8 cellular contexts compared by ENCODE assay signal in the genomic region with DNA sequence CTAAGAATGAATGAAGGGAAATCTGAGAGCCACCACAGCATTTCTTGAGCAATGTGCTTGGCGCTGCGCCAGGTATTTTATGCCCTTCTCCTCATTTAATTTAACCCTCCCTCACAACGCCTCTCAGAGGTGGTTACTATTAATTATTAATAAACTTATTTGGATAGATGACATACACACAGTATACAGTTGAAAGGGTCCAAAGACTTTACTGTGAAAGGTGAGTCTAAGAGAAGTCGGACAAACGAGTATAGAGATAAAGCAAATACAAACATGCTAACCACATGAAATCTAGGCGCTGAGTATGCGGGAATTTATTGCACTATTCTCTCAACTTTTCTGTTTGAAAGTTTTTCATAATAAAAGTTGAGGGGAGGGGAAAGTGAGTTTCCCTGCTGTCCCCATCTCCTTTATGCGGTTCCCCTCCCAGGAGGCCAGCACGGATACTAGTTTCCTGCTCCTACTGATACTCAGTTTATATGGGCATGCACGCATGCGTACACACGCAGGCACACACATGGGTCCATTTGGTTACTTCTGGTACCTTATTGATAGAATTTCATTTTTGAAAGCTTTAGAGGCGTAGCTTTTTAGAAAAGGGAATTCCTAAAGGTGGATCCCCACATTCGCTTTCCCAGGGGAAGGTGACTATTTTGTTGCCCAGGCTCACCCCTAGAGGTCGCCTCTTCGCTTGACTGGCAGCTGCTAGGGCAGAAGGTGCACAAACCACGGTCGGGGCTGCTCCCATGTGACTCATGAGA. TPM values are rescaled to one million over a fixed set of nuclear protein-coding genes. Genes with fewer than 3 reads are reported as not detected.
DNase-seq lines count a peak whose midpoint lies in the region; ATAC-seq and TF ChIP-seq lines count a peak whose summit lies in the region.

No MANE protein-coding gene starts in this region.

- peaks cover 0 to 13% of the 10 kb centered on the region in 2 donors for H3K4me1 ChIP-seq in right atrium auricular region

- TF ChIP-seq CTCF in right atrium auricular region (IDR thresholded peaks at IDR 0.05): peak; percentile 70 to 87
- TF ChIP-seq CTCF in retinal pigment epithelial cell (conservative IDR thresholded peaks at IDR 0.05; ENCODE audit: low read depth, low read length): peak; percentile 90

- H3K9me3 ChIP-seq in MG63: no peaks in the 10 kb centered on the region
- no peaks in the 10 kb centered on the region for H3K9me3 ChIP-seq in T-helper 17 cell (ENCODE audit: control insufficient read depth, low read length, poor library complexity, severe bottlenecking)
- H3K9me3 ChIP-seq in right atrium auricular region: no peaks in the 10 kb centered on the region

- no peaks in the 10 kb centered on the region for H3K27me3 ChIP-seq in MG63
- H3K27me3 ChIP-seq in right atrium auricular region: no peaks in the 10 kb centered on the region

- no peak overlapping the region for H3K27ac Mint-ChIP-seq in T-helper 17 cell

- no peaks in the 10 kb centered on the region for H3K27me3 Mint-ChIP-seq in T-helper 17 cell

- ATAC-seq in T-helper 17 cell: peak; percentile 96

- H3K4me3 Mint-ChIP-seq in T-helper 17 cell: no peak overlapping the region

- no peaks in the 10 kb centered on the region for H3K36me3 Mint-ChIP-seq in T-helper 17 cell (ENCODE audit: low read depth)

- no peak overlapping the region for H3K4me3 ChIP-seq in MG63
- peak overlapping the region in 1 of 2 donors; percentile 34 for H3K4me3 ChIP-seq in right atrium auricular region
- no peak overlapping the region for H3K4me3 ChIP-seq in retinal pigment epithelial cell (ENCODE audit: low read length)

- H3K27ac ChIP-seq in right atrium auricular region: no peak overlapping the region

- DNase-seq in ELR (ENCODE audit: low read depth) (peak; percentile 88), GOT3 (lab: John Stamatoyannopoulos, UW) (peak; percentile 43), MG63 (peak; percentile 86), T-helper 17 cell (peak; percentile 19 to 42 (median 26)), amniotic stem cell (lab: John Stamatoyannopoulos, UW) (peak; percentile 52), right atrium auricular region (ENCODE audit: low spot score) (peak; percentile 80), retinal pigment epithelial cell (ENCODE audit: low read depth) (no peak), mesenteric fat pad (ENCODE audit: low spot score) (no peak)

- H3K36me3 ChIP-seq in MG63: no peaks in the 10 kb centered on the region
- H3K36me3 ChIP-seq in right atrium auricular region: no peaks in the 10 kb centered on the region

- peaks cover 7% of the 10 kb centered on the region for H3K4me1 Mint-ChIP-seq in T-helper 17 cell

RNA-seq across cellular contexts. Expression of a gene that starts 28.5 kb away (rescaled TPM):
- total RNA-seq in MG63 (2014; rRNA removed; shearing (Covaris generic); ENCODE audit: low replicate concordance): 5.1 and 13.4 TPM in 2 replicates
- total RNA-seq in T-helper 17 cell (1 to 10 TPM; 7.0 to 8.4 TPM), right atrium auricular region (10 to 100 TPM in 1 of 2 donors, 1 to 10 TPM in 1; 9.5 to 10.6 TPM), mesenteric fat pad (8.0 TPM)

RNA-seq across cellular contexts. Expression of a gene that starts 29.7 kb away (rescaled TPM):
- 106 and 142 TPM in 2 replicates for total RNA-seq in MG63 (2014; rRNA removed; shearing (Covaris generic); ENCODE audit: low replicate concordance)
- 10 to 100 TPM; 25.6 to 29.9 TPM for total RNA-seq in T-helper 17 cell
- total RNA-seq in right atrium auricular region: 100 to 1,000 TPM; 111 to 181 TPM
- 55.2 TPM for total RNA-seq in mesenteric fat pad

Comparison
In these comparisons a context has a peak if more than half of its experiments do, and no peak if none do; other contexts are left out.
1. DNase-seq: peak in ELR (single experiment), GOT3 (single experiment), MG63 (single experiment), T-helper 17 cell (3 of 3), amniotic stem cell (single experiment) and right atrium auricular region (single experiment); none in retinal pigment epithelial cell (single experiment) and mesenteric fat pad (single experiment).